Comparison of ENCODE assay signal across 8 cellular contexts in genomic region chr1:24027838-24028468, GRCh38. TPM values are rescaled to one million over a fixed set of nuclear protein-coding genes. Genes with fewer than 3 reads are reported as not detected.
DNase-seq lines count a peak whose midpoint lies in the region; ATAC-seq and TF ChIP-seq lines count a peak whose summit lies in the region.

No MANE protein-coding gene starts in this region.

- peak; percentile 38 for DNase-seq in NCI-H2196 (lab: John Stamatoyannopoulos, UW; ENCODE audit: unreplicated experiment)
- DNase-seq in NCI-H2196 treated with DMSO at 0.1 percent for 48 hours (lab: John Stamatoyannopoulos, UW; ENCODE audit: unreplicated experiment), result no peak
- DNase-seq in NCI-H446 (lab: John Stamatoyannopoulos, UW), result peak; percentile 28 to 51
- peak; percentile 77 for DNase-seq in dermis blood vessel endothelial cell
- DNase-seq in middle frontal gyrus (ENCODE audit: extremely low spot score, low spot score), result peak; percentile 4
- no peak for DNase-seq in NCI-H1105 (lab: John Stamatoyannopoulos, UW)

- ATAC-seq in GM19463 (IDR thresholded peaks at IDR 0.05; ENCODE audit: unreplicated experiment) (no peak), GM18505 (IDR thresholded peaks at IDR 0.05; ENCODE audit: unreplicated experiment) (no peak)

- TF ChIP-seq POLR2A in GM18505 (IDR thresholded peaks at IDR 0.05; ENCODE audit: borderline replicate concordance, extremely low read depth, insufficient read depth, insufficient read length), result no peak

RNA-seq across cellular contexts. Expression of gene SRSF10, which starts 47.8 kb away (rescaled TPM):
- 108 and 109 TPM in 2 replicates for total RNA-seq in dermis blood vessel endothelial cell

Comparison
In these comparisons a context has a peak if more than half of its experiments do, and no peak if none do; other contexts are left out.
1. DNase-seq: peak in NCI-H2196 (single experiment), NCI-H446 (2 of 2), dermis blood vessel endothelial cell (single experiment) and middle frontal gyrus (single experiment); none in NCI-H2196 treated with DMSO at 0.1 percent for 48 hours (single experiment) and NCI-H1105 (single experiment).